1 cellular context compared by ENCODE assay signal in genomic region chr10:88565072-88565471, GRCh38.
TF ChIP-seq lines count a peak whose summit lies in the region.

No MANE protein-coding gene starts in this region.

TF ChIP-seq in GM23338, 12 proteins besides CTCF, POLR2A, EP300 and RAD21 (continued from another document):
- TF ChIP-seq REST (IDR thresholded peaks at IDR 0.05; ENCODE audit: unreplicated experiment) = no peak
